17 cellular contexts compared by ENCODE assay signal in genomic region chr3:33746412-33747116, GRCh38. TPM values are rescaled to one million over a fixed set of nuclear protein-coding genes. Genes with fewer than 3 reads are reported as not detected.
DNase-seq lines count a peak whose midpoint lies in the region; ATAC-seq and TF ChIP-seq lines count a peak whose summit lies in the region.
"Had no signal": no experiment of that assay in that cellular context is flagged by ENCODE, and none has a peak within 500 bp of the region (broad histone marks: within the 10 kb centered on the region; RNA-seq: fewer than 3 reads in every experiment).

No MANE protein-coding gene starts in this region.

- peak overlapping the region; percentile 43 for H3K27ac Mint-ChIP-seq in dendritic cell treated with granulocyte-macrophage colony-stimulating factor and Interleukin-4, amounts not matched to agents 40 ng/mL and 50 ng/mL, for 4 days
- no peak overlapping the region for H3K27ac Mint-ChIP-seq in activated T-cell treated with anti-CD3 and anti-CD28 coated beads, Interleukin-2, amount 50 U/mL, for 24 hours
- H3K27ac Mint-ChIP-seq: activated CD4-positive, alpha-beta memory T cell treated with anti-CD3 and anti-CD28 coated beads, Interleukin-2, amount 10 ng/mL, durations not matched to agents 7 days and 5 days; B cell; nephron; stimulated activated naive CD8-positive, alpha-beta T cell treated with anti-CD3 and anti-CD28 coated beads, Interleukin-15, Interleukin-2, amounts not matched to agents 100 ng/mL and 50 ng/mL, for 24 hours had no signal

- H3K27me3 ChIP-seq in KMS-11 (ENCODE audit: insufficient read depth, low read depth) (no peaks in the 10 kb centered on the region), lower lobe of right lung (ENCODE audit: low read depth) (no peaks in the 10 kb centered on the region)

- H3K27ac ChIP-seq in KMS-11 (peak overlapping the region; percentile 69), lower lobe of right lung (no peak overlapping the region)

- no peak overlapping the region for H3K9ac ChIP-seq in KMS-11

- peak overlapping the region; percentile 84 for H2AFZ ChIP-seq in KMS-11 (ENCODE audit: low read depth)

- H3K4me1 ChIP-seq in KMS-11 (ENCODE audit: low read depth, poor library complexity, severe bottlenecking) (peaks cover 43% of the 10 kb centered on the region), lower lobe of right lung (no peaks in the 10 kb centered on the region)

- intact Hi-C loops in dendritic cell treated with granulocyte-macrophage colony-stimulating factor and Interleukin-4, amounts not matched to agents 40 ng/mL and 50 ng/mL, for 4 days (cut with micrococcal nuclease), result no loop called here
- intact Hi-C loops in lower lobe of right lung (cut with DNase I), result no loop called here

- no peaks in the 10 kb centered on the region for H3K36me3 Mint-ChIP-seq in dendritic cell treated with granulocyte-macrophage colony-stimulating factor and Interleukin-4, amounts not matched to agents 40 ng/mL and 50 ng/mL, for 4 days (ENCODE audit: low read depth)
- no peaks in the 10 kb centered on the region for H3K36me3 Mint-ChIP-seq in activated T-cell treated with anti-CD3 and anti-CD28 coated beads, Interleukin-2, amount 50 U/mL, for 24 hours (ENCODE audit: low read depth)

- peak overlapping the region; percentile 31 for H3K4me3 ChIP-seq in KMS-11 (IDR thresholded peaks at IDR 0.05; ENCODE audit: insufficient read depth, low read depth, low read length)
- no peak overlapping the region for H3K4me3 ChIP-seq in lower lobe of right lung
- H3K4me3 ChIP-seq: lung had no signal

- DNase-seq in activated T-cell treated with anti-CD3 and anti-CD28 coated beads, Interleukin-2, amount 50 U/mL, for 24 hours, result no peak
- DNase-seq in superior temporal gyrus (ENCODE audit: extremely low spot score), result no peak
- DNase-seq in NCI-H187 (lab: John Stamatoyannopoulos, UW), result no peak
- no peak for DNase-seq in lower lobe of right lung
- DNase-seq: activated CD4-positive, alpha-beta memory T cell treated with anti-CD3 and anti-CD28 coated beads, Interleukin-2, amount 10 ng/mL, durations not matched to agents 7 days and 5 days; activated gamma-delta T cell treated with Interleukin-2 at 50 U/mL for 16 hours; DMS79; right cardiac atrium; stimulated activated CD4-positive, alpha-beta T cell treated with anti-CD3 and anti-CD28 coated beads, Interleukin-4, amount 100 ng/mL, for 4 hours had no signal

- TF ChIP-seq CTCF in KMS-11 (conservative IDR thresholded peaks at IDR 0.05; ENCODE audit: low read depth, low read length), result no peak
- TF ChIP-seq CTCF in lower lobe of right lung (IDR thresholded peaks at IDR 0.05), result no peak

- no peak overlapping the region for H3K4me3 Mint-ChIP-seq in dendritic cell treated with granulocyte-macrophage colony-stimulating factor and Interleukin-4, amounts not matched to agents 40 ng/mL and 50 ng/mL, for 4 days
- no peak overlapping the region for H3K4me3 Mint-ChIP-seq in activated T-cell treated with anti-CD3 and anti-CD28 coated beads, Interleukin-2, amount 50 U/mL, for 24 hours
- H3K4me3 Mint-ChIP-seq: activated CD4-positive, alpha-beta memory T cell treated with anti-CD3 and anti-CD28 coated beads, Interleukin-2, amount 10 ng/mL, durations not matched to agents 7 days and 5 days; B cell; nephron; stimulated activated naive CD8-positive, alpha-beta T cell treated with anti-CD3 and anti-CD28 coated beads, Interleukin-15, Interleukin-2, amounts not matched to agents 100 ng/mL and 50 ng/mL, for 24 hours had no signal

- H3K36me3 ChIP-seq in KMS-11 (ENCODE audit: insufficient read depth) (no peaks in the 10 kb centered on the region), lower lobe of right lung (no peaks in the 10 kb centered on the region)

- peak overlapping the region; percentile 94 for H3K4me2 ChIP-seq in KMS-11

- no peaks in the 10 kb centered on the region for H3K79me2 ChIP-seq in KMS-11 (ENCODE audit: insufficient read depth, low read depth)

- no peaks in the 10 kb centered on the region for H3K9me3 Mint-ChIP-seq in dendritic cell treated with granulocyte-macrophage colony-stimulating factor and Interleukin-4, amounts not matched to agents 40 ng/mL and 50 ng/mL, for 4 days
- H3K9me3 Mint-ChIP-seq in activated T-cell treated with anti-CD3 and anti-CD28 coated beads, Interleukin-2, amount 50 U/mL, for 24 hours, result no peaks in the 10 kb centered on the region
- H3K9me3 Mint-ChIP-seq: activated CD4-positive, alpha-beta memory T cell treated with anti-CD3 and anti-CD28 coated beads, Interleukin-2, amount 10 ng/mL, durations not matched to agents 7 days and 5 days; nephron; stimulated activated naive CD8-positive, alpha-beta T cell treated with anti-CD3 and anti-CD28 coated beads, Interleukin-15, Interleukin-2, amounts not matched to agents 100 ng/mL and 50 ng/mL, for 24 hours had no signal

- H4K20me1 ChIP-seq in KMS-11 (ENCODE audit: insufficient read depth), result no peaks in the 10 kb centered on the region

- no peaks in the 10 kb centered on the region for H3K27me3 Mint-ChIP-seq in dendritic cell treated with granulocyte-macrophage colony-stimulating factor and Interleukin-4, amounts not matched to agents 40 ng/mL and 50 ng/mL, for 4 days
- H3K27me3 Mint-ChIP-seq in activated T-cell treated with anti-CD3 and anti-CD28 coated beads, Interleukin-2, amount 50 U/mL, for 24 hours, result peaks cover 22% of the 10 kb centered on the region

- peaks cover 26% of the 10 kb centered on the region for H3K4me1 Mint-ChIP-seq in dendritic cell treated with granulocyte-macrophage colony-stimulating factor and Interleukin-4, amounts not matched to agents 40 ng/mL and 50 ng/mL, for 4 days (ENCODE audit: low read depth)
- peaks cover 13% of the 10 kb centered on the region for H3K4me1 Mint-ChIP-seq in activated T-cell treated with anti-CD3 and anti-CD28 coated beads, Interleukin-2, amount 50 U/mL, for 24 hours (ENCODE audit: low read depth)
- H3K4me1 Mint-ChIP-seq: B cell, nephron had no signal

- H3K9me3 ChIP-seq in lower lobe of right lung, result no peaks in the 10 kb centered on the region

- peak; percentile 46 for ATAC-seq in GM18858 (IDR thresholded peaks at IDR 0.05; ENCODE audit: unreplicated experiment)
- ATAC-seq in GM21526 (IDR thresholded peaks at IDR 0.05; ENCODE audit: low FRiP score, unreplicated experiment), result peak; percentile 76
- ATAC-seq in lower lobe of right lung, result no peak
- ATAC-seq: right cardiac atrium had no signal

RNA-seq across cellular contexts. Expression of gene CLASP2, which starts 28.5 kb away (rescaled TPM):
- 64.3 TPM for total RNA-seq in lower lobe of right lung

RNA-seq across cellular contexts. Expression of gene PDCD6IP, which starts 51.9 kb away (rescaled TPM):
- total RNA-seq in lower lobe of right lung, result 296 TPM

Comparison
In these comparisons a context has a peak if more than half of its experiments do, and no peak if none do; other contexts are left out.
1. ATAC-seq: peak in GM18858 (single experiment) and GM21526 (single experiment); none in lower lobe of right lung (0 of 2).